ENCODE assay signal across 25 cellular contexts in genomic region chr13:81320516-81320915, GRCh38.
"Had no signal": no experiment of that assay in that cellular context is flagged by ENCODE, and none has a peak within 500 bp of the region (broad histone marks: within the 10 kb centered on the region; RNA-seq: fewer than 3 reads in every experiment).

No MANE protein-coding gene starts in this region.

- H3K9ac ChIP-seq: parathyroid adenoma had no signal

- DNase-seq: islet precursor cell; left ventricle myocardium inferior; midbrain; mucosa of descending colon; naive thymus-derived CD4-positive, alpha-beta T cell; occipital lobe; psoas muscle; right lobe of liver; stimulated activated CD4-positive, alpha-beta T cell treated with anti-CD3 and anti-CD28 coated beads, Interleukin-1b, Interleukin-23, amount 100 ng/mL, for 48 hours; stimulated activated CD4-positive, alpha-beta T cell treated with anti-CD3 and anti-CD28 coated beads, Interleukin-2, amount 100 ng/mL, for 48 hours; stimulated activated CD4-positive, alpha-beta T cell treated with anti-CD3 and anti-CD28 coated beads, Interleukin-4, amount 100 ng/mL, for 4 hours; stimulated activated CD8-positive, alpha-beta memory T cell treated with anti-CD3 and anti-CD28 coated beads, Interleukin-4, amount 100 ng/mL, for 48 hours; stimulated activated naive CD4-positive, alpha-beta T cell treated with Interleukin-2 at 50 U/mL for 16 hours; stimulated activated naive CD8-positive, alpha-beta T cell treated with anti-CD3 and anti-CD28 coated beads, Interleukin-15, amount 100 ng/mL, for 72 hours; substantia nigra; transverse colon; upper lobe of left lung had no signal

- H2AFZ ChIP-seq: hepatocyte, parathyroid adenoma had no signal

- H3K4me1 ChIP-seq: left ventricle myocardium inferior, parathyroid adenoma, psoas muscle, right atrium auricular region, right lobe of liver, transverse colon, upper lobe of left lung, vagina had no signal

- H3K27ac ChIP-seq: hepatocyte, left ventricle myocardium inferior, neutrophil, parathyroid adenoma, psoas muscle, right atrium auricular region, right lobe of liver, transverse colon, upper lobe of left lung, vagina had no signal

- ATAC-seq: mucosa of descending colon; naive thymus-derived CD4-positive, alpha-beta T cell; psoas muscle; right lobe of liver; stimulated activated memory B cell treated with anti-CD40 and anti-IgM and Interleukin-4, amounts not matched to agents 10 μg/mL and 1 μg/mL and 100 μg/mL, for 72 hours; stimulated activated naive CD8-positive, alpha-beta T cell treated with anti-CD3 and anti-CD28 coated beads, Interleukin-15, amount 100 ng/mL, for 72 hours had no signal

- H3K4me3 ChIP-seq: hepatocyte, left ventricle myocardium inferior, lung, mucosa of descending colon, psoas muscle, right atrium auricular region, right lobe of liver, smooth muscle cell, transverse colon, upper lobe of left lung, vagina had no signal

- H3K9me3 ChIP-seq: left ventricle myocardium inferior, mucosa of descending colon, psoas muscle, right atrium auricular region, right lobe of liver, transverse colon, upper lobe of left lung, vagina had no signal

- H3K36me3 ChIP-seq: left ventricle myocardium inferior, neutrophil, right atrium auricular region, right lobe of liver, transverse colon, upper lobe of left lung, vagina had no signal

- H3K4me2 ChIP-seq: hepatocyte, smooth muscle cell had no signal

- H3K27me3 ChIP-seq: hepatocyte, neutrophil, right atrium auricular region, right lobe of liver, transverse colon, upper lobe of left lung, vagina had no signal
